ENCODE assay signal across 1 cellular context in genomic region chr5:176537608-176538504, GRCh38.
TF ChIP-seq lines count a peak whose summit lies in the region.

No MANE protein-coding gene starts in this region.

TF ChIP-seq in GM12878, 131 proteins besides CTCF, POLR2A, EP300 and RAD21 (continued from another document and continues in another):
- TF ChIP-seq CHD2 (IDR thresholded peaks at IDR 0.05; ENCODE audit: borderline replicate concordance, low read depth, low read length) (peak; percentile 73; the same call in 1 of the 2 replicates), YBX1 (IDR thresholded peaks at IDR 0.05) (no peak), IRF4 (IDR thresholded peaks at IDR 0.05; ENCODE audit: low read depth, low read length) (no peak), POU2F2 (IDR thresholded peaks at IDR 0.05; ENCODE audit: borderline replicate concordance, low read depth, low read length) (peak; percentile 93; the same call in 2 of the 3 replicates), TCF3 (IDR thresholded peaks at IDR 0.05; ENCODE audit: borderline replicate concordance, insufficient read depth, low read depth, low read length) (no peak), JUNB (IDR thresholded peaks at IDR 0.05) (peak; percentile 29; the same call in 1 of the 2 replicates), NR2F1 (conservative IDR thresholded peaks at IDR 0.05) (no peak), KLF5 (IDR thresholded peaks at IDR 0.05; ENCODE audit: partially characterized antibody) (peak; percentile 75), POLR2AphosphoS5 (IDR thresholded peaks at IDR 0.05; ENCODE audit: low read length) (no peak), WRNIP1 (IDR thresholded peaks at IDR 0.05; ENCODE audit: borderline replicate concordance, low read depth, low read length) (no peak), TARDBP (IDR thresholded peaks at IDR 0.05; ENCODE audit: borderline replicate concordance) (no peak), ZNF24 (IDR thresholded peaks at IDR 0.05) (no peak), RELB (IDR thresholded peaks at IDR 0.05; ENCODE audit: low read depth) (peak; percentile 96), GATAD2B (conservative IDR thresholded peaks at IDR 0.05; ENCODE audit: low read depth) (peak; percentile 12; the same call in 1 of the 2 replicates), RUNX3 (IDR thresholded peaks at IDR 0.05; ENCODE audit: low read length) (no peak; the same call in 1 of the 2 replicates), SMAD1 (IDR thresholded peaks at IDR 0.05; ENCODE audit: low read depth, partially characterized antibody) (peak; percentile 30), TAF1 (IDR thresholded peaks at IDR 0.05; ENCODE audit: borderline replicate concordance, low read depth, low read length) (no peak), ZBTB11 (CRISPR knock-in tag; IDR thresholded peaks at IDR 0.05) (0 out of 2 replicates have a peak, but pooled peaks have one; percentile 41), CEBPZ (IDR thresholded peaks at IDR 0.05; ENCODE audit: low read depth, low read length) (no peak), SPI1 (IDR thresholded peaks at IDR 0.05; ENCODE audit: borderline replicate concordance, insufficient read depth, low read depth, low read length) (0 out of 2 replicates have a peak, but pooled peaks have one; percentile 30), SUZ12 (IDR thresholded peaks at IDR 0.05; ENCODE audit: unreplicated experiment) (no peak), HCFC1 (IDR thresholded peaks at IDR 0.05; ENCODE audit: low read length) (0 out of 2 replicates have a peak, but pooled peaks have one; percentile 18), BCL3 (IDR thresholded peaks at IDR 0.05; ENCODE audit: borderline replicate concordance, insufficient read depth, low read depth, low read length, poor library complexity, severe bottlenecking) (no peak), CBFB (IDR thresholded peaks at IDR 0.05; ENCODE audit: low read depth) (no peak), PAX8 (IDR thresholded peaks at IDR 0.05) (no peak), HSF1 (IDR thresholded peaks at IDR 0.05; ENCODE audit: low read depth, low read length) (no peak), HDAC6 (IDR thresholded peaks at IDR 0.05; ENCODE audit: unreplicated experiment) (no peak), ZNF687 (IDR thresholded peaks at IDR 0.05) (no peak), SP1 (IDR thresholded peaks at IDR 0.05; ENCODE audit: low read depth, low read length) (peak; percentile 91), MLLT1 (IDR thresholded peaks at IDR 0.05) (0 out of 2 replicates have a peak, but pooled peaks have one; percentile 47), ASH2L (IDR thresholded peaks at IDR 0.05; ENCODE audit: borderline replicate concordance, low read depth) (no peak; the same call in 1 of the 2 replicates), MTA2 (IDR thresholded peaks at IDR 0.05; ENCODE audit: low read depth) (no peak), DPF2 (IDR thresholded peaks at IDR 0.05) (no peak), BMI1 (IDR thresholded peaks at IDR 0.05; ENCODE audit: borderline replicate concordance) (no peak), SMARCA5 (IDR thresholded peaks at IDR 0.05) (no peak), SUPT20H (IDR thresholded peaks at IDR 0.05; ENCODE audit: borderline replicate concordance, control insufficient read depth, low read depth, low read length) (no peak), JUND (IDR thresholded peaks at IDR 0.05; ENCODE audit: low read depth, low read length) (peak; percentile 95), BACH1 (IDR thresholded peaks at IDR 0.05; ENCODE audit: borderline replicate concordance) (no peak), CHD4 (IDR thresholded peaks at IDR 0.05) (no peak), CEBPB (IDR thresholded peaks at IDR 0.05; ENCODE audit: borderline replicate concordance in 1 of 2, low read depth in 2 of 2, low read length in 2 of 2) (0 out of 4 replicates have a peak, but pooled peaks of 1 of the 2 experiments have one; percentile 24), BHLHE40 (IDR thresholded peaks at IDR 0.05; ENCODE audit: borderline replicate concordance in 1 of 2, low read depth in 2 of 2, low read length in 1 of 2) (peak; percentile 26 to 64), PBX3 (IDR thresholded peaks at IDR 0.05; ENCODE audit: insufficient replicate concordance, low read depth, low read length) (no peak), MEF2B (IDR thresholded peaks at IDR 0.05; ENCODE audit: partially characterized antibody, poor library complexity, severe bottlenecking) (no peak), NRF1 (conservative IDR thresholded peaks at IDR 0.05; ENCODE audit: low read depth, low read length) (no peak), RELA (IDR thresholded peaks at IDR 0.05; ENCODE audit: borderline replicate concordance, partially characterized antibody) (peak; percentile 21)
